26 cellular contexts compared by ENCODE assay signal in genomic region chr2:52390651-52391050, GRCh38.
"Had no signal": no experiment of that assay in that cellular context is flagged by ENCODE, and none has a peak within 500 bp of the region (broad histone marks: within the 10 kb centered on the region; RNA-seq: fewer than 3 reads in every experiment).

No MANE protein-coding gene starts in this region.

- H3K4me1 ChIP-seq: body of pancreas, heart right ventricle, left lung, spleen had no signal

- H3K9me3 ChIP-seq: body of pancreas, heart right ventricle, left lung, mucosa of descending colon, thoracic aorta had no signal

- DNase-seq: activated CD4-positive, alpha-beta T cell treated with anti-CD3 and anti-CD28 coated beads for 4 hours; activated CD4-positive, alpha-beta T cell treated with anti-CD3 and anti-CD28 coated beads, Interleukin-2, amount 50 U/mL, for 4 hours; activated gamma-delta T cell treated with Interleukin-2 at 50 U/mL for 16 hours; activated naive CD4-positive, alpha-beta T cell treated with anti-CD3 and anti-CD28 coated beads, Interleukin-2, amount 50 U/mL, for 16 hours; activated T-cell treated with anti-CD3 and anti-CD28 coated beads, Interleukin-2, amount 50 U/mL, for 1 hour; body of pancreas; cerebellar nuclear complex; effector memory CD8-positive, alpha-beta T cell; erythroblast; foreskin melanocyte; heart right ventricle; left lung; mesendoderm; mucosa of descending colon; right cardiac atrium; spleen; stimulated activated naive CD4-positive, alpha-beta T cell treated with Interleukin-2 at 50 U/mL for 16 hours; T-helper 9 cell; trophoblast cell had no signal

- H3K4me3 Mint-ChIP-seq: activated T-helper 17 cell treated with anti-CD3 and anti-CD28 coated beads, Interleukin-2, amount 50 U/mL, for 72 hours; effector memory CD8-positive, alpha-beta T cell; natural killer cell treated with Interleukin-12 subunit alpha and Interleukin-12 subunit beta and Interleukin-15 and Interleukin-18, amount 100 ng/mL, for 72 hours had no signal

- H3K36me3 Mint-ChIP-seq: natural killer cell treated with Interleukin-12 subunit alpha and Interleukin-12 subunit beta and Interleukin-15 and Interleukin-18, amount 100 ng/mL, for 72 hours had no signal

- H3K27me3 ChIP-seq: body of pancreas, cardiac muscle cell, heart right ventricle, left lung, spleen had no signal

- H3K27me3 Mint-ChIP-seq: activated T-helper 17 cell treated with anti-CD3 and anti-CD28 coated beads, Interleukin-2, amount 50 U/mL, for 72 hours; effector memory CD8-positive, alpha-beta T cell; natural killer cell treated with Interleukin-12 subunit alpha and Interleukin-12 subunit beta and Interleukin-15 and Interleukin-18, amount 100 ng/mL, for 72 hours had no signal

- H3K4me1 Mint-ChIP-seq: activated T-helper 17 cell treated with anti-CD3 and anti-CD28 coated beads, Interleukin-2, amount 50 U/mL, for 72 hours had no signal

- H3K36me3 ChIP-seq: cardiac muscle cell, heart right ventricle, left lung, spleen, thoracic aorta had no signal

- H3K9me3 Mint-ChIP-seq: activated T-helper 17 cell treated with anti-CD3 and anti-CD28 coated beads, Interleukin-2, amount 50 U/mL, for 72 hours had no signal

- ATAC-seq: activated T-helper 17 cell treated with anti-CD3 and anti-CD28 coated beads, Interleukin-2, amount 50 U/mL, for 72 hours; body of pancreas; effector memory CD8-positive, alpha-beta T cell; heart right ventricle; left lung; mucosa of descending colon; natural killer cell treated with Interleukin-12 subunit alpha and Interleukin-12 subunit beta and Interleukin-15 and Interleukin-18, amount 100 ng/mL, for 72 hours; right cardiac atrium had no signal

- H3K27ac Mint-ChIP-seq: activated T-helper 17 cell treated with anti-CD3 and anti-CD28 coated beads, Interleukin-2, amount 50 U/mL, for 72 hours; effector memory CD8-positive, alpha-beta T cell; natural killer cell treated with Interleukin-12 subunit alpha and Interleukin-12 subunit beta and Interleukin-15 and Interleukin-18, amount 100 ng/mL, for 72 hours had no signal

- H3K4me3 ChIP-seq: body of pancreas, cardiac muscle cell, coronary artery, heart right ventricle, left lung, lung, mucosa of descending colon, spleen, thoracic aorta had no signal

- H3K27ac ChIP-seq: body of pancreas, cardiac muscle cell, coronary artery, heart right ventricle, left lung, spleen, thoracic aorta, VCaP had no signal
